In the genomic region with DNA sequence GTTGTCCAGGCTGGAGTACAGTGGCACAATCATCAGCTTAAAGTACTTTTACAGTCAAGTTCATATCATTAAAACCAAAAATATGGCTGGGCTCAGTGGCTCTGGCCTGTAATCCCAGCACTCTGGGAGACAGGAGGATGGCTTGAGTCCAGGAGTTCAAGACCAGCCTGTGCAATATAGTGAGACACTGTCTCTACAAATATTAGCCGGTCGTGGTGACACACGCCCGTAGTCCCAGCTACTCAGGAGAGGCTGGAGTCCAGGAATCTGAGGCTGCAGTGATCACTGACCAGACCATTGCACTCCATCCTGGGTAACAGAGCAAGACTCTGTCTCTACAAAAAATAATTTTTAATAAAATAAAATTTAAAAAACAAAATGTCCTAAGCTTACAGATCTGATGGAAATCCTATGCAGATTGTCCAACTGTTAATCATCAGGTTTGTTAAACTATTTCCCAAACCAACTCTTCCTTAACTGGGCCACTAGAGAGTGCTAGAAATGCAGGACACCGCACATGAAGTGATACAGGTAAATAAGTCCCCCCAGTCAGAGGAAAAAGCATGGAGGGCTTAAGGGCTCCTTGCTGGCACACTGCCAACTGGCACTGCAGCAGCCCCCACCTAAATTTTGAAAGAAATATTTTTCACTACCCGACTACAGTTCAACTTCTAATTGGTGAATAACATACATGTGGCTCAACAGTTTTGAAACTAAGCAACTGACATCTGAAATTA, we compare ENCODE assay signal across 8 cellular contexts. TPM values are rescaled to one million over a fixed set of nuclear protein-coding genes. Genes with fewer than 3 reads are reported as not detected.
A peak's percentile ranks its signal among the peaks of the same experiment; 100 is the strongest.
DNase-seq lines count a peak whose midpoint lies in the region; ATAC-seq, FAIRE-seq and TF ChIP-seq lines count a peak whose summit lies in the region.

No MANE protein-coding gene starts in this region.

- H3K27ac Mint-ChIP-seq in activated CD4-positive, alpha-beta T cell treated with anti-CD3 and anti-CD28 coated beads for 36 hours = peak overlapping the region; percentile 94

- no peak overlapping the region for H2BK12ac ChIP-seq in neuronal stem cell (ENCODE audit: low read length)

- H3K36me3 ChIP-seq in endothelial cell of umbilical vein (ENCODE audit: control insufficient read depth in 2 of 2, extremely low read depth in 1 of 2, insufficient read depth in 2 of 2, low read length in 2 of 2) = peaks cover 3 to 6% of the 10 kb centered on the region in 2 experiments
- peaks cover 6 to 50% of the 10 kb centered on the region in 2 donors for H3K36me3 ChIP-seq in neuronal stem cell (replicated peaks in 1 of 2; ENCODE audit: control insufficient read depth in 2 of 2, insufficient read depth in 2 of 2, low read length in 2 of 2)

- no peaks in the 10 kb centered on the region for H3K9me3 Mint-ChIP-seq in activated CD4-positive, alpha-beta T cell treated with anti-CD3 and anti-CD28 coated beads for 36 hours (ENCODE audit: low read depth)

- CTCF ChIA-PET in activated CD4-positive, alpha-beta T cell treated with anti-CD3 and anti-CD28 coated beads for 36 hours (lab: Charles Lee) = interaction anchor here (0.7 to 1.2 kb wide), 3 partner anchors 9 to 16 kb away, joined by 3 to 4 read pairs (median 3); no protein-coding TSS in a partner anchor
- CTCF ChIA-PET in endothelial cell of umbilical vein (lab: Charles Lee) = interaction anchor here (0.6 to 1.1 kb wide), 2 partner anchors 47 to 472 kb away, joined by 3 read pairs; no protein-coding TSS in a partner anchor

- WGBS in neuronal stem cell (ENCODE audit: extremely low coverage in 2 of 2, insufficient read length in 2 of 2, insufficient replicate concordance in 1 of 2), 2 donors = no CpG with 5 or more reads among the region's 6 CpGs

- H3K4me1 ChIP-seq in endothelial cell of umbilical vein (ENCODE audit: control insufficient read depth, extremely low read depth, insufficient read depth, low read length) (peaks cover 48% of the 10 kb centered on the region), neuronal stem cell (ENCODE audit: control insufficient read depth in 2 of 2, insufficient read depth in 1 of 2, low read depth in 1 of 2, low read length in 2 of 2) (peaks cover 6 to 12% of the 10 kb centered on the region in 2 donors)

- H4K8ac ChIP-seq in neuronal stem cell (ENCODE audit: low read depth, low read length) = no peak overlapping the region

- no peak overlapping the region for H2AK5ac ChIP-seq in neuronal stem cell (ENCODE audit: low read depth, low read length)

- TF ChIP-seq POLR2A in endothelial cell of umbilical vein (IDR thresholded peaks at IDR 0.05; ENCODE audit: low read depth, low read length) = no peak

- H3K4me2 ChIP-seq in endothelial cell of umbilical vein (ENCODE audit: insufficient read depth, low read length) = peak overlapping the region; percentile 75
- peak overlapping the region; percentile 37 for H3K4me2 ChIP-seq in neuronal stem cell (ENCODE audit: insufficient read depth, low read length, poor library complexity, severe bottlenecking)

- POLR2A ChIA-PET in activated CD4-positive, alpha-beta T cell treated with anti-CD3 and anti-CD28 coated beads for 36 hours (lab: Charles Lee) = no interaction called here
- POLR2A ChIA-PET in endothelial cell of umbilical vein (lab: Charles Lee) = no interaction called here

- H3K9ac ChIP-seq in endothelial cell of umbilical vein (replicated peaks; ENCODE audit: extremely low read depth, insufficient read depth, low read length) (peak overlapping the region; percentile 99), neuronal stem cell (ENCODE audit: low read depth, low read length, poor library complexity) (no peak overlapping the region)

- H2AFZ ChIP-seq in endothelial cell of umbilical vein (ENCODE audit: low read depth, low read length) (no peak overlapping the region), neuronal stem cell (ENCODE audit: low read length) (no peak overlapping the region)

- H3K79me1 ChIP-seq in neuronal stem cell (ENCODE audit: low read depth, low read length) = peaks cover 2% of the 10 kb centered on the region

- H3K4me3 ChIP-seq in endothelial cell of umbilical vein (replicated peaks in 1 of 3; ENCODE audit: insufficient read depth in 1 of 3, low read depth in 1 of 3, low read length in 3 of 3) = peak overlapping the region; percentile 97 to 99 (median 99)
- peak overlapping the region in 1 of 2 donors; percentile 100 for H3K4me3 ChIP-seq in neuronal stem cell (ENCODE audit: low read length in 2 of 2)

- H4K20me1 ChIP-seq in endothelial cell of umbilical vein (replicated peaks; ENCODE audit: control insufficient read depth, extremely low read depth, insufficient read depth, low read length) = peaks cover 28% of the 10 kb centered on the region

- FAIRE-seq in endothelial cell of umbilical vein (lab: Jason Lieb, UNC) = peak; percentile 53

- no peaks in the 10 kb centered on the region for H3K9me1 ChIP-seq in endothelial cell of umbilical vein (replicated peaks; ENCODE audit: control insufficient read depth, extremely low read depth, insufficient read depth, low read length)

- no peak overlapping the region for H2BK15ac ChIP-seq in neuronal stem cell (ENCODE audit: low read length)

- intact Hi-C loops in activated CD4-positive, alpha-beta T cell treated with anti-CD3 and anti-CD28 coated beads for 36 hours (cut with DNase I, micrococcal nuclease) = loop anchor here in 1 of 2 experiments (5.0 kb wide), 1 partner anchor 472 kb away; no protein-coding TSS in a partner anchor
- intact Hi-C loops in endothelial cell of umbilical vein (cut with micrococcal nuclease) = loop anchor here (5.0 kb wide), 2 partner anchors 133 to 472 kb away; no protein-coding TSS in a partner anchor

- H2BK5ac ChIP-seq in neuronal stem cell (ENCODE audit: low read length) = no peak overlapping the region

- H3K27me3 ChIP-seq in endothelial cell of umbilical vein (ENCODE audit: control insufficient read depth in 2 of 2, insufficient read depth in 2 of 2, low read length in 2 of 2) (no peaks in the 10 kb centered on the region), neuronal stem cell (ENCODE audit: control insufficient read depth in 3 of 3, insufficient read depth in 3 of 3, low read depth in 1 of 3, low read length in 3 of 3) (no peaks in the 10 kb centered on the region)

- H3K27ac ChIP-seq in endothelial cell of umbilical vein (ENCODE audit: insufficient read depth, low read depth, low read length) (peak overlapping the region; percentile 73), neuronal stem cell (replicated peaks; ENCODE audit: low read length) (no peak overlapping the region)

- H3K9me3 ChIP-seq in endothelial cell of umbilical vein (replicated peaks; ENCODE audit: control insufficient read depth, insufficient read depth, low read length) (no peaks in the 10 kb centered on the region), neuronal stem cell (replicated peaks in 1 of 2; ENCODE audit: control insufficient read depth in 2 of 2, insufficient read depth in 1 of 2, low read depth in 1 of 2, low read length in 2 of 2) (peaks cover 0 to 15% of the 10 kb centered on the region in 2 donors)

- BruUV-seq in endothelial cell of umbilical vein (replicated peaks; lab: Mats Ljungman, UMichigan) = TSS peak; percentile 7

- peak; percentile 32 to 33 for TF ChIP-seq CTCF in endothelial cell of umbilical vein (IDR thresholded peaks at IDR 0.05; ENCODE audit: extremely low read depth in 1 of 2, insufficient read depth in 1 of 2, low read depth in 1 of 2, low read length in 2 of 2)

- H3K4me3 Mint-ChIP-seq in activated CD4-positive, alpha-beta T cell treated with anti-CD3 and anti-CD28 coated beads for 36 hours = peak overlapping the region; percentile 99

- H3K79me2 ChIP-seq in endothelial cell of umbilical vein (ENCODE audit: control insufficient read depth, insufficient read depth, low read length) = peaks cover 75% of the 10 kb centered on the region

- ATAC-seq in activated CD4-positive, alpha-beta T cell treated with anti-CD3 and anti-CD28 coated beads for 36 hours = no peak
- no peak for ATAC-seq in HG02981 (IDR thresholded peaks at IDR 0.05; ENCODE audit: unreplicated experiment)

- no peak overlapping the region for H4K91ac ChIP-seq in neuronal stem cell (ENCODE audit: low read depth, low read length, poor library complexity)

- H2BK120ac ChIP-seq in neuronal stem cell (ENCODE audit: low read depth, low read length) = no peak overlapping the region

- H3K4ac ChIP-seq in neuronal stem cell (ENCODE audit: low read length) = no peak overlapping the region

- peaks cover 37% of the 10 kb centered on the region for H3K36me3 Mint-ChIP-seq in activated CD4-positive, alpha-beta T cell treated with anti-CD3 and anti-CD28 coated beads for 36 hours (ENCODE audit: low read depth)

- DNase-seq in DMS53 (lab: John Stamatoyannopoulos, UW) (peak; percentile 50), DMS53 treated with DMSO at 0.1 percent for 48 hours (lab: John Stamatoyannopoulos, UW; ENCODE audit: unreplicated experiment) (no peak), NCI-H146 (lab: John Stamatoyannopoulos, UW) (peak; percentile 23), endothelial cell of umbilical vein (ENCODE audit: low read depth, low spot score) (peak; percentile 49), neuronal stem cell (ENCODE audit: low spot score) (no peak), middle frontal gyrus (ENCODE audit: extremely low spot score, low spot score) (no peak)
- DNase-seq in activated CD4-positive, alpha-beta T cell treated with anti-CD3 and anti-CD28 coated beads for 36 hours = peak; percentile 57

- H3K23ac ChIP-seq in neuronal stem cell (ENCODE audit: low read depth, low read length, poor library complexity) = no peak overlapping the region

- dilution Hi-C loops in endothelial cell of umbilical vein (cut with MboI; ENCODE audit: extremely low pct_ligation_motif_present, low sequenced_read_pairs) = no loop called here

- H3K14ac ChIP-seq in neuronal stem cell (ENCODE audit: low read length) = no peak overlapping the region

- H3K18ac ChIP-seq in neuronal stem cell (ENCODE audit: low read length) = no peak overlapping the region

- H3K4me1 Mint-ChIP-seq in activated CD4-positive, alpha-beta T cell treated with anti-CD3 and anti-CD28 coated beads for 36 hours = peaks cover 51% of the 10 kb centered on the region

- no peaks in the 10 kb centered on the region for H3K27me3 Mint-ChIP-seq in activated CD4-positive, alpha-beta T cell treated with anti-CD3 and anti-CD28 coated beads for 36 hours

TF ChIP-seq in endothelial cell of umbilical vein, 7 proteins besides CTCF, POLR2A, EP300 and RAD21 (continues in another document):
- no peak for TF ChIP-seq POLR2AphosphoS5 (IDR thresholded peaks at IDR 0.05; ENCODE audit: insufficient read depth, low read depth, low read length)

RNA-seq across cellular contexts. Expression of gene USP22, which starts 2.8 kb away (rescaled TPM):
- 100 to 1,000 TPM; 148 to 173 TPM for total RNA-seq in activated CD4-positive, alpha-beta T cell treated with anti-CD3 and anti-CD28 coated beads for 36 hours
- 260 and 270 TPM in 2 replicates for total RNA-seq in endothelial cell of umbilical vein
- polyA plus RNA-seq in endothelial cell of umbilical vein = 204 and 210 TPM in 2 replicates
- polyA plus RNA-seq in endothelial cell of umbilical vein (2011; cell fraction: cytosol; rRNA removed) = 178 and 206 TPM in 2 replicates
- polyA plus RNA-seq in endothelial cell of umbilical vein (2011; cell fraction: nucleus; rRNA removed) = 293 and 322 TPM in 2 replicates
- 155 and 161 TPM in 2 replicates for polyA plus RNA-seq in endothelial cell of umbilical vein (2012)
- 357 and 386 TPM in 2 replicates for polyA minus RNA-seq in endothelial cell of umbilical vein
- 117 TPM for polyA minus RNA-seq in endothelial cell of umbilical vein (2011; cell fraction: cytosol; rRNA and poly(A)+ RNA removed)
- polyA minus RNA-seq in endothelial cell of umbilical vein (2011; cell fraction: nucleus; rRNA and poly(A)+ RNA removed) = 211 and 212 TPM in 2 replicates
- 144 TPM for polyA plus RNA-seq in neuronal stem cell (2013, experiment 1 of 2)
- 140 TPM for polyA plus RNA-seq in neuronal stem cell (2013, experiment 2 of 2)

Comparison
In these comparisons a context has a peak if more than half of its experiments do, and no peak if none do; other contexts are left out.
1. DNase-seq: peak in DMS53 (single experiment), NCI-H146 (single experiment), activated CD4-positive, alpha-beta T cell treated with anti-CD3 and anti-CD28 coated beads for 36 hours (single experiment) and endothelial cell of umbilical vein (single experiment); none in DMS53 treated with DMSO at 0.1 percent for 48 hours (single experiment), neuronal stem cell (single experiment) and middle frontal gyrus (single experiment).